Comparison of ENCODE assay signal across 8 cellular contexts in the genomic region with DNA sequence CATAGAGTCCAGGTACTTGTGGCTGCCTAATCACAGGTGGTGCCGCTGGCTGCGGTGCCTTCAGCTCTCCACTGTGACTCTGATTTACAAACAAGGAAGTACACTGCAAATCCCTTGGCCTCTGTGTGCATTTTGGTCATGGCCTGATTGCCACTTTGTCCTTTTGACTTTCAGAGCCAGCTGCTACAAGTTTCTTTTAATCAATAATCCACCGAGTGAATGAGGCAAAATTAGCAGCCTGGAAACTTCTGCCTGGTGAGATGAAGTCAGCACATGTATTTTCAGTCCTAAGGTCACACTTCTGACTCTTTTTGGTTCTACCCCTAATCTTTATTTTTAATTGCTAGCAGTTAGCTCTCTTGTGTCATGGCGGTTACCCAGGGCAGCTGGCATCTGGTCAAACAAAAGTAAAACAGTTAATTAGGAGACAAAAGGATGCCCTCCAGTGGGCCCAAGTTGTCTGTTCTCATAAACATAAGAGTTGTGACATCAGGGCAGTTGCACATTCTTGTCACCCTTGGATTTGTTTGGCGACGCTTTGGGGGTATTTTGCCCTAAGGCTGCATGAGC.
DNase-seq lines count a peak whose midpoint lies in the region; ATAC-seq and TF ChIP-seq lines count a peak whose summit lies in the region.

No MANE protein-coding gene starts in this region.

- H3K4me3 Mint-ChIP-seq in type B pancreatic cell, result no peak overlapping the region

- H3K4me3 ChIP-seq in epithelial cell of esophagus (ENCODE audit: low read length), result no peak overlapping the region

- peaks cover 7% of the 10 kb centered on the region for H3K27me3 Mint-ChIP-seq in type B pancreatic cell

- H3K36me3 Mint-ChIP-seq in type B pancreatic cell, result no peaks in the 10 kb centered on the region

- DNase-seq in DMS53 treated with DMSO at 0.1 percent for 48 hours (lab: John Stamatoyannopoulos, UW; ENCODE audit: unreplicated experiment), result peak; percentile 78
- peak; percentile 47 to 86 (median 67) for DNase-seq in NCI-H1417 (lab: John Stamatoyannopoulos, UW)
- DNase-seq in epithelial cell of esophagus (ENCODE audit: low read depth), result peak; percentile 12
- no peak for DNase-seq in type B pancreatic cell (ENCODE audit: extremely low spot score, unreplicated experiment)
- no peak for DNase-seq in pons (ENCODE audit: low spot score)
- no peak for DNase-seq in GM03348 (ENCODE audit: low spot score)

- no peak for TF ChIP-seq CTCF in epithelial cell of esophagus (IDR thresholded peaks at IDR 0.05; ENCODE audit: insufficient read depth, low read depth, low read length, missing control alignments)
- no peak for TF ChIP-seq CTCF in type B pancreatic cell (conservative IDR thresholded peaks at IDR 0.05)

- no peaks in the 10 kb centered on the region for H3K9me3 Mint-ChIP-seq in type B pancreatic cell

- peak overlapping the region; percentile 36 for H3K27ac Mint-ChIP-seq in type B pancreatic cell

- ATAC-seq in GM21423 (IDR thresholded peaks at IDR 0.05; ENCODE audit: unreplicated experiment) (peak; percentile 64), GM19328 (IDR thresholded peaks at IDR 0.05; ENCODE audit: unreplicated experiment) (no peak)

- peaks cover 24% of the 10 kb centered on the region for H3K4me1 Mint-ChIP-seq in type B pancreatic cell (ENCODE audit: unreplicated experiment)

Comparison
In these comparisons a context has a peak if more than half of its experiments do, and no peak if none do; other contexts are left out.
1. DNase-seq: peak in DMS53 treated with DMSO at 0.1 percent for 48 hours (single experiment), NCI-H1417 (3 of 3) and epithelial cell of esophagus (single experiment); none in type B pancreatic cell (single experiment), pons (single experiment) and GM03348 (single experiment).